In genomic region chr15:34993877-34994276, GRCh38 we compare ENCODE assay signal across 12 cellular contexts. TPM values are rescaled to one million over a fixed set of nuclear protein-coding genes. Genes with fewer than 3 reads are reported as not detected.
DNase-seq lines count a peak whose midpoint lies in the region; ATAC-seq, FAIRE-seq and TF ChIP-seq lines count a peak whose summit lies in the region.
"Had no signal": no experiment of that assay in that cellular context is flagged by ENCODE, and none has a peak within 500 bp of the region (broad histone marks: within the 10 kb centered on the region; RNA-seq: fewer than 3 reads in every experiment).

No MANE protein-coding gene starts in this region.

- H3K9me3 ChIP-seq in OCI-LY3 (ENCODE audit: insufficient read depth, low read length) (no peaks in the 10 kb centered on the region), psoas muscle (no peaks in the 10 kb centered on the region)
- H3K9me3 ChIP-seq: HAP-1 had no signal

- peak overlapping the region; percentile 52 for H3K4me2 ChIP-seq in OCI-LY3 (ENCODE audit: low read length)

- H3K36me3 ChIP-seq in OCI-LY3 (replicated peaks; ENCODE audit: low read depth, low read length) (no peaks in the 10 kb centered on the region), psoas muscle (ENCODE audit: insufficient read depth in 1 of 2, low read depth in 1 of 2) (no peaks in the 10 kb centered on the region), H7 (replicated peaks; ENCODE audit: control insufficient read depth, insufficient read depth, low read length) (no peaks in the 10 kb centered on the region)
- H3K36me3 ChIP-seq: HAP-1 had no signal

- H3K27ac ChIP-seq in OCI-LY3 (ENCODE audit: low read length), result no peak overlapping the region
- no peak overlapping the region for H3K27ac ChIP-seq in psoas muscle

- H2AFZ ChIP-seq in OCI-LY3 (ENCODE audit: low read depth, low read length), result peak overlapping the region; percentile 67; the same call in 1 of the 2 replicates

- H3K27me3 ChIP-seq in OCI-LY3 (ENCODE audit: low read depth, low read length) (peaks cover 11% of the 10 kb centered on the region; the same call in 1 of the 2 replicates), psoas muscle (ENCODE audit: insufficient read depth in 3 of 3, low read length in 2 of 3) (peaks cover 4 to 15% (median 5%) of the 10 kb centered on the region in 3 donors), H7 (ENCODE audit: control insufficient read depth, insufficient read depth, low read length) (no peaks in the 10 kb centered on the region)

- H3K9me3 Mint-ChIP-seq in HFFc6, result no peaks in the 10 kb centered on the region

- no peaks in the 10 kb centered on the region; the same call in none of the 2 replicates for H3K27me3 Mint-ChIP-seq in HFFc6 (ENCODE audit: insufficient read depth)

- H4K20me1 ChIP-seq in OCI-LY3 (ENCODE audit: insufficient read depth, low read length), result no peaks in the 10 kb centered on the region

- TF ChIP-seq CTCF in GM12865 (IDR thresholded peaks at IDR 0.05; ENCODE audit: insufficient read depth, low read depth, low read length, missing control alignments) (no peak), OCI-LY3 (IDR thresholded peaks at IDR 0.05; ENCODE audit: low read depth, low read length) (no peak), psoas muscle (IDR thresholded peaks at IDR 0.05) (no peak), HFFc6 (IDR thresholded peaks at IDR 0.05) (no peak)

- ATAC-seq in HG02852 (IDR thresholded peaks at IDR 0.05; ENCODE audit: unreplicated experiment) (peak; percentile 93), psoas muscle (no peak)

- no peak overlapping the region for H3K4me3 Mint-ChIP-seq in HFFc6

- H3K79me2 ChIP-seq in OCI-LY3 (ENCODE audit: low read length), result no peaks in the 10 kb centered on the region

- peak; percentile 94 for FAIRE-seq in GM19239 (lab: Jason Lieb, UNC)

- peaks cover 23% of the 10 kb centered on the region for H3K4me1 ChIP-seq in OCI-LY3 (ENCODE audit: low read length)
- H3K4me1 ChIP-seq in psoas muscle, result peaks cover 6% of the 10 kb centered on the region
- H3K4me1 ChIP-seq: HAP-1 had no signal

- no peak overlapping the region for H3K27ac Mint-ChIP-seq in HFFc6

- WGBS in psoas muscle, 3 donors, result 89 to 90% (median 89%) methylated on average over 4 of the region's 4 CpGs

- peaks cover 21% of the 10 kb centered on the region for H3K4me1 Mint-ChIP-seq in HFFc6 (ENCODE audit: low read depth)

- H3K36me3 Mint-ChIP-seq in HFFc6 (ENCODE audit: low read depth), result no peaks in the 10 kb centered on the region
- H3K36me3 Mint-ChIP-seq: CD4-positive, CD25-positive, alpha-beta regulatory T cell had no signal

- intact Hi-C loops in psoas muscle (cut with DNase I), result no loop called here

- H3K4me3 ChIP-seq in GM12865 (ENCODE audit: low read depth, low read length) (peak overlapping the region; percentile 3), OCI-LY3 (ENCODE audit: low read length) (no peak overlapping the region), psoas muscle (no peak overlapping the region), H7 (ENCODE audit: insufficient read depth, low read depth, low read length) (no peak overlapping the region)
- H3K4me3 ChIP-seq: HAP-1 had no signal

- DNase-seq in GM12865 (ENCODE audit: low read depth) (peak; percentile 96), GM19239 (ENCODE audit: insufficient read length, low spot score) (peak; percentile 60), psoas muscle (no peak), SW 1271 (lab: John Stamatoyannopoulos, UW) (no peak), HFFc6 (no peak), H7 (no peak)
- DNase-seq: NCI-H524 treated with DMSO at 0.1 percent for 48 hours; stimulated activated naive CD4-positive, alpha-beta T cell had no signal

- H3K9ac ChIP-seq in OCI-LY3 (ENCODE audit: low read length), result no peak overlapping the region

RNA-seq across cellular contexts. Expression of gene ZNF770, which starts 5.8 kb away (rescaled TPM):
- total RNA-seq in psoas muscle, result 10 to 100 TPM; 39.9 to 52.7 (median 49.8) TPM
- polyA plus RNA-seq in psoas muscle, result 10 to 100 TPM; 16.2 to 70.6 (median 16.8) TPM
- total RNA-seq in HFFc6 (2021; fragmentation: NEBNext Ultra II Directional; extraction: Animal tissue kit (Norgen Biotek cat#: 25700)), result 10 to 100 TPM; 25.5 to 35.2 (median 30.4) TPM
- 45.7 and 71.5 TPM in 2 replicates for total RNA-seq in H7 (2014; rRNA removed; shearing (Covaris generic))

RNA-seq across cellular contexts. Expression of gene AQR, which starts 24.3 kb away (rescaled TPM):
- total RNA-seq in psoas muscle, result 10 to 100 TPM in 2 of 4 donors, 1 to 10 TPM in 2; 8.4 to 12.2 (median 9.8) TPM
- polyA plus RNA-seq in psoas muscle, result 1 to 10 TPM; 3.4 to 7.4 (median 7.1) TPM
- 10 to 100 TPM; 24.9 to 31.1 (median 28.9) TPM for total RNA-seq in HFFc6 (2021; fragmentation: NEBNext Ultra II Directional; extraction: Animal tissue kit (Norgen Biotek cat#: 25700))
- total RNA-seq in H7 (2014; rRNA removed; shearing (Covaris generic)), result 36.9 and 55.1 TPM in 2 replicates

Comparison
In these comparisons a context has a peak if more than half of its experiments do, and no peak if none do; other contexts are left out.
1. DNase-seq: peak in GM12865 (single experiment) and GM19239 (single experiment); none in psoas muscle (0 of 2), SW 1271 (0 of 2), HFFc6 (single experiment) and H7 (single experiment).